Comparison of ENCODE assay signal across 25 cellular contexts in genomic region chr17:28446716-28447395, GRCh38. TPM values are rescaled to one million over a fixed set of nuclear protein-coding genes. Genes with fewer than 3 reads are reported as not detected.
DNase-seq lines count a peak whose midpoint lies in the region; ATAC-seq, FAIRE-seq and TF ChIP-seq lines count a peak whose summit lies in the region.
"Had no signal": no experiment of that assay in that cellular context is flagged by ENCODE, and none has a peak within 500 bp of the region (broad histone marks: within the 10 kb centered on the region; RNA-seq: fewer than 3 reads in every experiment).

No MANE protein-coding gene starts in this region.

- no peak overlapping the region for H3K18ac ChIP-seq in mesenchymal stem cell (ENCODE audit: low read depth in 1 of 2, low read length in 2 of 2)

- no peak overlapping the region for H3K23ac ChIP-seq in mesenchymal stem cell (ENCODE audit: low read length in 2 of 2)

- ATAC-seq in A549 (no peak), right cardiac atrium (no peak), HG02623 (IDR thresholded peaks at IDR 0.05; ENCODE audit: unreplicated experiment) (no peak)
- ATAC-seq: GM12878, GM23338, Right ventricle myocardium inferior had no signal

- H2BK15ac ChIP-seq in mesenchymal stem cell (ENCODE audit: low read depth, poor library complexity, severe bottlenecking) = no peak overlapping the region

- no peaks in the 10 kb centered on the region for H3K4me1 ChIP-seq in A549
- peaks cover 11% of the 10 kb centered on the region for H3K4me1 ChIP-seq in mammary epithelial cell (ENCODE audit: insufficient read depth, low read length)
- H3K4me1 ChIP-seq in right cardiac atrium (ENCODE audit: control insufficient read depth, insufficient read depth, low read length) = no peaks in the 10 kb centered on the region
- H3K4me1 ChIP-seq in mesenchymal stem cell (ENCODE audit: control insufficient read depth, insufficient read depth, low read depth, low read length) = no peaks in the 10 kb centered on the region
- H3K4me1 ChIP-seq: BE2C, SJSA1 had no signal

- DNase-seq in A549 (ENCODE audit: low read depth in 1 of 2, low spot score in 1 of 2) (no peak), HT-29 (ENCODE audit: low spot score) (peak; percentile 15), mammary epithelial cell (peak; percentile 88), kidney epithelial cell (ENCODE audit: low read depth) (peak; percentile 16), right cardiac atrium (no peak), mesenchymal stem cell (no peak)
- no peak for DNase-seq in activated naive CD4-positive, alpha-beta T cell (lab: John Stamatoyannopoulos, UW)
- DNase-seq: BE2C, DND-41, Kasumi-1, MM.1S, NCI-H1048, NCI-H1417 treated with DMSO at 0.1 percent for 48 hours, NCI-H1930, NCI-H345, NCI-H524, NCI-H82 had no signal

- no peaks in the 10 kb centered on the region for H3K36me3 ChIP-seq in mammary epithelial cell (ENCODE audit: insufficient read depth, low read length)
- H3K36me3 ChIP-seq in kidney epithelial cell (ENCODE audit: control insufficient read depth, insufficient read depth, low read length) = no peaks in the 10 kb centered on the region
- no peaks in the 10 kb centered on the region for H3K36me3 ChIP-seq in mesenchymal stem cell (ENCODE audit: control insufficient read depth in 1 of 2, insufficient read depth in 2 of 2, low read depth in 1 of 2, low read length in 2 of 2)
- H3K36me3 ChIP-seq: BE2C, HAP-1, SJSA1 had no signal

- 50% methylated on average over 8 of the region's 8 CpGs for WGBS in A549 (ENCODE audit: missing lambda C conversion rate)
- WGBS in mammary epithelial cell (ENCODE audit: low coverage, missing lambda C conversion rate) = 29% methylated on average over 8 of the region's 8 CpGs
- 86% methylated on average over 8 of the region's 8 CpGs for WGBS in right cardiac atrium
- 82% methylated on average over 7 of the region's 8 CpGs for WGBS in mesenchymal stem cell

- H2AK5ac ChIP-seq in mesenchymal stem cell (ENCODE audit: low read length, severe bottlenecking) = no peak overlapping the region

- H3K9ac ChIP-seq in mammary epithelial cell (ENCODE audit: insufficient read depth, low read length) = no peak overlapping the region
- H3K9ac ChIP-seq in mesenchymal stem cell (ENCODE audit: low read length) = no peak overlapping the region

- CTCF ChIA-PET in A549 (lab: Yijun Ruan, JAX) (interaction anchor here (0.6 to 2.0 kb wide), 3 partner anchors 10 to 301 kb away, joined by 3 to 5 read pairs (median 4); no protein-coding TSS in a partner anchor), mammary epithelial cell (lab: Charles Lee; ENCODE audit: low non-redundant PET) (no interaction called here)

- no peak overlapping the region for H3K14ac ChIP-seq in mesenchymal stem cell (ENCODE audit: low read length in 2 of 2)

- no peak overlapping the region for H2BK12ac ChIP-seq in mesenchymal stem cell (ENCODE audit: low read length in 2 of 2)

- H3K27ac ChIP-seq in A549 (no peak overlapping the region), mammary epithelial cell (ENCODE audit: insufficient read depth, low read depth, low read length) (peak overlapping the region; percentile 22), right cardiac atrium (ENCODE audit: low read length) (no peak overlapping the region), mesenchymal stem cell (ENCODE audit: low read length, poor library complexity, severe bottlenecking) (no peak overlapping the region)
- H3K27ac ChIP-seq: SJSA1 had no signal

- H4K20me1 ChIP-seq in mammary epithelial cell (ENCODE audit: insufficient read depth, low read length) = no peaks in the 10 kb centered on the region

- POLR2A ChIA-PET in A549 (lab: Yijun Ruan, JAX) = no interaction called here

- BruUV-seq in mammary epithelial cell (replicated peaks; lab: Mats Ljungman, UMichigan) = no TSS peak

- H3K9me3 ChIP-seq in A549 = peaks cover 6% of the 10 kb centered on the region; the same call in 1 of the 3 replicates
- H3K9me3 ChIP-seq in mammary epithelial cell (replicated peaks; ENCODE audit: insufficient read depth, low read length) = no peaks in the 10 kb centered on the region
- no peaks in the 10 kb centered on the region for H3K9me3 ChIP-seq in right cardiac atrium (ENCODE audit: control insufficient read depth, low read length)
- no peaks in the 10 kb centered on the region for H3K9me3 ChIP-seq in mesenchymal stem cell (ENCODE audit: control insufficient read depth, low read length)
- H3K9me3 ChIP-seq: BE2C, HAP-1, SJSA1 had no signal

- dilution Hi-C loops in mammary epithelial cell (cut with HindIII; ENCODE audit: low sequenced_read_pairs) = no loop called here

- no peak overlapping the region for H4K91ac ChIP-seq in mesenchymal stem cell (ENCODE audit: low read length)

- TF ChIP-seq EP300 in A549 (IDR thresholded peaks at IDR 0.05) = no peak

- in situ Hi-C loops in mammary epithelial cell (cut with MboI; ENCODE audit: low sequenced_read_pairs in 2 of 2) = no loop called here

- no peaks in the 10 kb centered on the region for H3K79me1 ChIP-seq in mesenchymal stem cell (replicated peaks; ENCODE audit: low read length, poor library complexity, severe bottlenecking)

- no peak overlapping the region for H2BK5ac ChIP-seq in mesenchymal stem cell (ENCODE audit: low read depth, low read length, poor library complexity, severe bottlenecking)

- TF ChIP-seq POLR2A in A549 (IDR thresholded peaks at IDR 0.05; ENCODE audit: low read length) = no peak

- no peak overlapping the region for H4K8ac ChIP-seq in mesenchymal stem cell (ENCODE audit: low read length)

- no peak for TF ChIP-seq CTCF in A549 (IDR thresholded peaks at IDR 0.05)
- no peak for TF ChIP-seq CTCF in mammary epithelial cell (conservative IDR thresholded peaks at IDR 0.05 in 1 of 2, IDR thresholded peaks at IDR 0.05 in 1 of 2; ENCODE audit: extremely low read depth in 1 of 2, insufficient read depth in 1 of 2, low read depth in 1 of 2, low read length in 2 of 2)
- TF ChIP-seq CTCF in kidney epithelial cell (IDR thresholded peaks at IDR 0.05; ENCODE audit: insufficient read depth, low read length, poor library complexity, severe bottlenecking) = no peak

- peak overlapping the region; percentile 79 for H2AFZ ChIP-seq in mammary epithelial cell (ENCODE audit: low read depth, low read length)
- H2AFZ ChIP-seq in mesenchymal stem cell (ENCODE audit: low read depth, low read length) = no peak overlapping the region
- H2AFZ ChIP-seq: GM23338 had no signal

- intact Hi-C loops in mammary epithelial cell (cut with micrococcal nuclease) = no loop called here
- intact Hi-C loops in right cardiac atrium (cut with DNase I) = no loop called here

- H3K4ac ChIP-seq in mesenchymal stem cell (ENCODE audit: low read depth in 1 of 2, low read length in 2 of 2) = no peak overlapping the region

- no peak overlapping the region for H2BK120ac ChIP-seq in mesenchymal stem cell (ENCODE audit: low read depth, low read length)

- no peaks in the 10 kb centered on the region for H3K79me2 ChIP-seq in mammary epithelial cell (ENCODE audit: insufficient read depth, low read length)

- H3K27me3 ChIP-seq in mammary epithelial cell (ENCODE audit: insufficient read depth, low read length) = no peaks in the 10 kb centered on the region
- no peaks in the 10 kb centered on the region for H3K27me3 ChIP-seq in kidney epithelial cell (ENCODE audit: control insufficient read depth, insufficient read depth, low read length)
- no peaks in the 10 kb centered on the region for H3K27me3 ChIP-seq in right cardiac atrium (ENCODE audit: control insufficient read depth, insufficient read depth)
- peaks cover 3 to 17% of the 10 kb centered on the region in 2 experiments for H3K27me3 ChIP-seq in mesenchymal stem cell (ENCODE audit: control insufficient read depth in 1 of 2, insufficient read depth in 1 of 2, low read length in 2 of 2)
- H3K27me3 ChIP-seq: BE2C had no signal

- H3K4me3 ChIP-seq in A549 (no peak overlapping the region), mammary epithelial cell (replicated peaks in 1 of 3; ENCODE audit: insufficient read depth in 1 of 3, low read depth in 2 of 3, low read length in 3 of 3) (no peak overlapping the region), kidney epithelial cell (ENCODE audit: low read depth, low read length) (no peak overlapping the region), right cardiac atrium (ENCODE audit: low read length) (no peak overlapping the region), mesenchymal stem cell (ENCODE audit: insufficient read depth in 1 of 2, low read depth in 1 of 2, low read length in 2 of 2) (no peak overlapping the region)
- H3K4me3 ChIP-seq: GM12878, GM23338, HAP-1, SJSA1 had no signal

- H3K4me2 ChIP-seq in A549 = no peak overlapping the region
- H3K4me2 ChIP-seq in mammary epithelial cell (ENCODE audit: insufficient read depth, low read depth, low read length) = peak overlapping the region; percentile 36
- no peak overlapping the region for H3K4me2 ChIP-seq in mesenchymal stem cell (ENCODE audit: low read length, poor library complexity, severe bottlenecking)
- H3K4me2 ChIP-seq: GM23338 had no signal

- TF ChIP-seq RAD21 in A549 (conservative IDR thresholded peaks at IDR 0.05 in 1 of 2, IDR thresholded peaks at IDR 0.05 in 1 of 2) = no peak

- FAIRE-seq in A549 (lab: Jason Lieb, UNC) = no peak
- FAIRE-seq: GM12878, RCC 7860 had no signal

RNA-seq across cellular contexts. Expression of gene SLC13A2, which starts 26.6 kb away (rescaled TPM):
- polyA plus RNA-seq in A549 (2011; rRNA removed) = 0.06 and 0.16 TPM in 2 replicates
- polyA plus RNA-seq in A549 (2012; cell fraction: cytosol; rRNA removed) = 0.03 TPM in 1 of 2 replicates, not detected in the other
- not detected in 2 replicates for polyA plus RNA-seq in A549 (2012; cell fraction: nucleus; rRNA removed)
- not detected in 3 replicates for polyA plus RNA-seq in A549 (2017; fragmentation: RNase III; extraction: RNeasy Plus Mini Kit Qiagen cat#74134 plus additional on column Dnase treatment)
- 0.15 and 0.25 TPM in 2 replicates for polyA minus RNA-seq in A549 (2011; rRNA and poly(A)+ RNA removed)
- not detected in 2 replicates for total RNA-seq in HT-29 (2014; rRNA removed; shearing (Covaris generic))
- not detected for total RNA-seq in mammary epithelial cell
- not detected for polyA plus RNA-seq in mammary epithelial cell
- polyA minus RNA-seq in mammary epithelial cell = not detected
- total RNA-seq in kidney epithelial cell = not detected in 2 replicates
- total RNA-seq in right cardiac atrium = not detected
- polyA plus RNA-seq in right cardiac atrium = not detected
- not detected for polyA plus RNA-seq in mesenchymal stem cell (2013, experiment 1 of 2)
- polyA plus RNA-seq in mesenchymal stem cell (2013, experiment 2 of 2) = not detected
- total RNA-seq: A673, GM23338, Right ventricle myocardium inferior, SJSA1 had no signal
- polyA plus RNA-seq: GM23338 had no signal

RNA-seq across cellular contexts. Expression of gene SLC46A1, which starts 40.8 kb away (rescaled TPM):
- polyA plus RNA-seq in A549 (2011; rRNA removed) = 12.8 and 21.4 TPM in 2 replicates
- 11.7 and 15.4 TPM in 2 replicates for polyA plus RNA-seq in A549 (2012; cell fraction: cytosol; rRNA removed)
- 29.2 and 33.8 TPM in 2 replicates for polyA plus RNA-seq in A549 (2012; cell fraction: nucleus; rRNA removed)
- 21.5 to 23.8 TPM (median 23.7 TPM) in 3 replicates for polyA plus RNA-seq in A549 (2017; fragmentation: RNase III; extraction: RNeasy Plus Mini Kit Qiagen cat#74134 plus additional on column Dnase treatment)
- polyA minus RNA-seq in A549 (2011; rRNA and poly(A)+ RNA removed) = 41.4 and 41.5 TPM in 2 replicates
- total RNA-seq in HT-29 (2014; rRNA removed; shearing (Covaris generic)) = 5.0 and 5.1 TPM in 2 replicates
- 10 to 100 TPM; 15.3 to 47.8 TPM for total RNA-seq in mammary epithelial cell
- 11.6 TPM for polyA plus RNA-seq in mammary epithelial cell
- 12.0 TPM for polyA minus RNA-seq in mammary epithelial cell
- 5.2 and 6.2 TPM in 2 replicates for total RNA-seq in kidney epithelial cell
- total RNA-seq in right cardiac atrium = 1 to 10 TPM; 5.3 to 9.2 (median 7.6) TPM
- 3.0 TPM for polyA plus RNA-seq in right cardiac atrium
- polyA plus RNA-seq in mesenchymal stem cell (2013, experiment 1 of 2) = 3.4 TPM
- 3.4 TPM for polyA plus RNA-seq in mesenchymal stem cell (2013, experiment 2 of 2)

RNA-seq across cellular contexts. Expression of gene FOXN1, which starts 59.3 kb away (rescaled TPM):
- polyA plus RNA-seq in A549 (2011; rRNA removed) (not detected in 2 replicates), A549 (2017; fragmentation: RNase III; extraction: RNeasy Plus Mini Kit Qiagen cat#74134 plus additional on column Dnase treatment) (not detected in 3 replicates), mammary epithelial cell (not detected), right cardiac atrium (not detected)
- not detected in 2 replicates for polyA plus RNA-seq in A549 (2012; cell fraction: cytosol; rRNA removed)
- not detected in 2 replicates for polyA plus RNA-seq in A549 (2012; cell fraction: nucleus; rRNA removed)
- not detected in 2 replicates for polyA minus RNA-seq in A549 (2011; rRNA and poly(A)+ RNA removed)
- not detected in 2 replicates for total RNA-seq in HT-29 (2014; rRNA removed; shearing (Covaris generic))
- total RNA-seq in mammary epithelial cell (not detected), kidney epithelial cell (not detected in 2 replicates), right cardiac atrium (not detected)
- polyA minus RNA-seq in mammary epithelial cell = not detected
- polyA plus RNA-seq in mesenchymal stem cell (2013, experiment 1 of 2) = not detected
- not detected for polyA plus RNA-seq in mesenchymal stem cell (2013, experiment 2 of 2)
- total RNA-seq: A673, GM12878, GM23338, Right ventricle myocardium inferior, SJSA1 had no signal
- polyA plus RNA-seq: GM12878, GM23338 had no signal

Comparison
In these comparisons a context has a peak if more than half of its experiments do, and no peak if none do; other contexts are left out.
1. DNase-seq: peak in HT-29 (single experiment), mammary epithelial cell (single experiment) and kidney epithelial cell (single experiment); none in A549 (0 of 2), activated naive CD4-positive, alpha-beta T cell (0 of 4), right cardiac atrium (0 of 3) and mesenchymal stem cell (single experiment).